ENCODE assay signal across 21 cellular contexts in genomic region chr17:55872374-55872773, GRCh38.
"Had no signal": no experiment of that assay in that cellular context is flagged by ENCODE, and none has a peak within 500 bp of the region (broad histone marks: within the 10 kb centered on the region; RNA-seq: fewer than 3 reads in every experiment).

No MANE protein-coding gene starts in this region.

- ATAC-seq: left lung; stimulated activated naive B cell treated with anti-CD40 and anti-IgM and Interleukin-4, amounts not matched to agents 10 μg/mL and 1 μg/mL and 100 μg/mL, for 72 hours had no signal

- H3K9me3 Mint-ChIP-seq: activated naive CD4-positive, alpha-beta T cell treated with anti-CD3 and anti-CD28 coated beads, Interleukin-2, amount 10 ng/mL, durations not matched to agents 7 days and 5 days had no signal

- H3K36me3 Mint-ChIP-seq: activated naive CD4-positive, alpha-beta T cell treated with anti-CD3 and anti-CD28 coated beads, Interleukin-2, amount 10 ng/mL, durations not matched to agents 7 days and 5 days; stimulated activated naive B cell treated with anti-CD40 and anti-IgM and Interleukin-4, amounts not matched to agents 10 μg/mL and 1 μg/mL and 100 μg/mL, for 72 hours had no signal

- DNase-seq: activated CD4-positive, CD25-positive, alpha-beta regulatory T cell treated with anti-CD3 and anti-CD28 coated beads, Interleukin-2, amount 50 U/mL, for 72 hours; activated CD8-positive, alpha-beta memory T cell treated with anti-CD3 and anti-CD28 coated beads for 24 hours; activated CD8-positive, alpha-beta memory T cell treated with anti-CD3 and anti-CD28 coated beads, Interleukin-2, amount 50 U/mL, for 48 hours; activated effector memory CD4-positive, alpha-beta T cell treated with Interleukin-2 at 50 U/mL for 16 hours; activated naive CD4-positive, alpha-beta T cell treated with anti-CD3 and anti-CD28 coated beads, Interleukin-2, amount 10 ng/mL, durations not matched to agents 7 days and 5 days; activated T-cell treated with anti-CD3 and anti-CD28 coated beads, Interleukin-2, amount 50 U/mL, for 48 hours; aorta; brain microvascular endothelial cell; central memory CD4-positive, alpha-beta T cell; dorsolateral prefrontal cortex; foreskin melanocyte; kidney; left lung; midbrain; nucleus accumbens; posterior cingulate gyrus; stimulated activated naive B cell treated with anti-CD40 and anti-IgM and Interleukin-4, amounts not matched to agents 10 μg/mL and 1 μg/mL and 100 μg/mL, for 72 hours; upper lobe of left lung had no signal

- H3K27ac Mint-ChIP-seq: activated naive CD4-positive, alpha-beta T cell treated with anti-CD3 and anti-CD28 coated beads, Interleukin-2, amount 10 ng/mL, durations not matched to agents 7 days and 5 days; nephron; stimulated activated naive B cell treated with anti-CD40 and anti-IgM and Interleukin-4, amounts not matched to agents 10 μg/mL and 1 μg/mL and 100 μg/mL, for 72 hours had no signal

- H3K27me3 Mint-ChIP-seq: activated naive CD4-positive, alpha-beta T cell treated with anti-CD3 and anti-CD28 coated beads, Interleukin-2, amount 10 ng/mL, durations not matched to agents 7 days and 5 days; stimulated activated naive B cell treated with anti-CD40 and anti-IgM and Interleukin-4, amounts not matched to agents 10 μg/mL and 1 μg/mL and 100 μg/mL, for 72 hours had no signal

- H3K4me1 Mint-ChIP-seq: activated naive CD4-positive, alpha-beta T cell treated with anti-CD3 and anti-CD28 coated beads, Interleukin-2, amount 10 ng/mL, durations not matched to agents 7 days and 5 days; nephron; stimulated activated naive B cell treated with anti-CD40 and anti-IgM and Interleukin-4, amounts not matched to agents 10 μg/mL and 1 μg/mL and 100 μg/mL, for 72 hours had no signal

- H3K4me3 Mint-ChIP-seq: activated naive CD4-positive, alpha-beta T cell treated with anti-CD3 and anti-CD28 coated beads, Interleukin-2, amount 10 ng/mL, durations not matched to agents 7 days and 5 days; nephron; stimulated activated naive B cell treated with anti-CD40 and anti-IgM and Interleukin-4, amounts not matched to agents 10 μg/mL and 1 μg/mL and 100 μg/mL, for 72 hours had no signal

- H3K4me1 ChIP-seq: left lung, upper lobe of left lung had no signal

- H3K4me3 ChIP-seq: dorsolateral prefrontal cortex, left lung, thoracic aorta, upper lobe of left lung had no signal

- H3K36me3 ChIP-seq: brain microvascular endothelial cell, left lung, thoracic aorta, upper lobe of left lung had no signal

- H3K27me3 ChIP-seq: brain microvascular endothelial cell, left lung, upper lobe of left lung had no signal

- H3K9me3 ChIP-seq: thoracic aorta, upper lobe of left lung had no signal

- H3K27ac ChIP-seq: brain microvascular endothelial cell, dorsolateral prefrontal cortex, left lung, thoracic aorta, upper lobe of left lung, VCaP had no signal
